ENCODE assay signal across 18 cellular contexts in genomic region chr6:123215211-123215610, GRCh38.
"Had no signal": no experiment of that assay in that cellular context is flagged by ENCODE, and none has a peak within 500 bp of the region (broad histone marks: within the 10 kb centered on the region; RNA-seq: fewer than 3 reads in every experiment).

No MANE protein-coding gene starts in this region.

- H3K4me1 Mint-ChIP-seq: nephron had no signal

- H3K4me1 ChIP-seq: spleen, testis, uterus had no signal

- H3K9me3 ChIP-seq: spleen, testis, uterus had no signal

- H3K27ac ChIP-seq: spleen, testis, uterus had no signal

- H3K36me3 ChIP-seq: spleen, uterus had no signal

- H3K4me3 ChIP-seq: spleen, testis, uterus had no signal

- ATAC-seq: activated naive CD4-positive, alpha-beta T cell treated with anti-CD3 and anti-CD28 coated beads, Interleukin-2, amount 50 U/mL, for 72 hours; esophagus mucosa had no signal

- H3K27me3 ChIP-seq: spleen, testis, uterus had no signal

- H3K27ac Mint-ChIP-seq: activated naive CD4-positive, alpha-beta T cell treated with anti-CD3 and anti-CD28 coated beads, Interleukin-2, amount 50 U/mL, for 72 hours; nephron; WTC11 had no signal

- H3K27me3 Mint-ChIP-seq: brain had no signal

- H3K4me3 Mint-ChIP-seq: brain, nephron, WTC11 had no signal

- H3K9me3 Mint-ChIP-seq: brain, nephron, WTC11 had no signal

- H3K36me3 Mint-ChIP-seq: activated naive CD4-positive, alpha-beta T cell treated with anti-CD3 and anti-CD28 coated beads, Interleukin-2, amount 50 U/mL, for 72 hours; brain; WTC11 had no signal

- DNase-seq: activated gamma-delta T cell treated with Interleukin-2 at 50 U/mL for 16 hours; activated T-cell treated with anti-CD3 and anti-CD28 coated beads, Interleukin-2, amount 50 U/mL, for 1 hour; aorta; effector CD4-positive, alpha-beta T cell; hypothalamus; midbrain; spleen; stimulated activated CD4-positive, alpha-beta T cell treated with anti-CD3 and anti-CD28 coated beads, Interleukin-4, amount 100 ng/mL, for 1 hour; stimulated activated naive CD4-positive, alpha-beta T cell; testis; trophoblast cell; uterus had no signal

- FAIRE-seq: frontal cortex had no signal
